In the genomic region with DNA sequence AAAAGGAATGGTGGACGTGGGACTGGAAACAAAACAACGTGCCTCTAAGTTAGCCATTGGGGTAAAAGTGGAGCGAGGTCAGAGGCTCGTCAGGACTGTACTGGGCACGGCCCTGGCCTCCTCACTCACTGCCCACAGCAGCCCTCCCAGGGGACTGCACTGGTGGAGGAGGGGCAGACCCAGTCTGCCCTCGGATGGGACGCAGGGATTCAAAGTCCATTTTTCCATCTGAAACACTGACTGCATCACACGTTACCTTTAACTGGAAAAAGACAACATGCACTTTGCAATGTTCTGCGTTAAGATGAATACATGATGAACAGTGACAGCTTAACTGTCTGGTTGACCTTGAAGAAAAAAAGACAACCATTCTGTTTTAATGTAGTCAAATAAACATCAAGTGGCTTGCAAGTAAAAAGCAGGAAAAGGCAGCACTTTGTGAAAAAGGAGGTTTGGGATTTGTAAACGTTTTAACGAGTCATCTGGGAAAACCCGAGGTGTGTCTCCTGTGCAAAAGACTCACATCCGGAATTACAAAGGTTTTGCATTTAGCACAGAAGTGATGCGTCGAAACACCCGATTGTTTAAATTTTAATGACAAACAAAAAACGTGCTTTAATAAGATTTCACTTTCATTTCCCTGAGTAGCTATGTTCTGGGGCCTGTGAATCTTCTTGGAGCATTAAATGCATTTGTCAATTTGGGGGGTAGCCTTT, we compare ENCODE assay signal across 13 cellular contexts. TPM values are rescaled to one million over a fixed set of nuclear protein-coding genes. Genes with fewer than 3 reads are reported as not detected.
DNase-seq lines count a peak whose midpoint lies in the region; ATAC-seq and TF ChIP-seq lines count a peak whose summit lies in the region.
"Had no signal": no experiment of that assay in that cellular context is flagged by ENCODE, and none has a peak within 500 bp of the region (broad histone marks: within the 10 kb centered on the region; RNA-seq: fewer than 3 reads in every experiment).

No MANE protein-coding gene starts in this region.

- DNase-seq in MCF 10A (ENCODE audit: unreplicated experiment) = peak; percentile 40
- DNase-seq in breast epithelium (ENCODE audit: low spot score in 2 of 2) = no peak
- peak; percentile 32 for DNase-seq in RPMI7951 (ENCODE audit: low read depth)
- DNase-seq in hepatocyte (ENCODE audit: low spot score) = peak; percentile 57
- no peak for DNase-seq in superior temporal gyrus (ENCODE audit: extremely low spot score)
- DNase-seq in substantia nigra (lab: John Stamatoyannopoulos, UW) = no peak
- DNase-seq: activated naive CD4-positive, alpha-beta T cell treated with anti-CD3 and anti-CD28 coated beads for 36 hours; HFFc6; occipital lobe had no signal

- peaks cover 32% of the 10 kb centered on the region for H3K4me1 Mint-ChIP-seq in MCF 10A (ENCODE audit: insufficient read depth, unreplicated experiment)

- H3K9me2 ChIP-seq in hepatocyte (replicated peaks; ENCODE audit: insufficient read depth) = no peaks in the 10 kb centered on the region

- BruUV-seq in MCF 10A (replicated peaks; lab: Mats Ljungman, UMichigan) = no TSS peak

- TF ChIP-seq CTCF in MCF 10A (IDR thresholded peaks at IDR 0.05; ENCODE audit: unreplicated experiment) (no peak), breast epithelium (IDR thresholded peaks at IDR 0.05) (no peak), hepatocyte (IDR thresholded peaks at IDR 0.05; ENCODE audit: poor library complexity) (no peak)

- no peak for TF ChIP-seq POLR2A in breast epithelium (IDR thresholded peaks at IDR 0.05)

- H3K4me1 ChIP-seq in breast epithelium (peaks cover 0 to 7% of the 10 kb centered on the region in 2 donors), hepatocyte (ENCODE audit: insufficient read depth) (peaks cover 11% of the 10 kb centered on the region)
- H3K4me1 ChIP-seq: uterus had no signal

- no peaks in the 10 kb centered on the region for H3K27me3 ChIP-seq in breast epithelium
- H3K27me3 ChIP-seq in hepatocyte = no peaks in the 10 kb centered on the region
- H3K27me3 ChIP-seq: uterus had no signal

- no peak overlapping the region for H3K4me3 ChIP-seq in breast epithelium
- no peak overlapping the region for H3K4me3 ChIP-seq in hepatocyte
- H3K4me3 ChIP-seq: uterus had no signal

- ATAC-seq in HG03196 (IDR thresholded peaks at IDR 0.05; ENCODE audit: unreplicated experiment) (no peak), HG02588 (IDR thresholded peaks at IDR 0.05; ENCODE audit: unreplicated experiment) (no peak)

- no peaks in the 10 kb centered on the region for H4K20me1 ChIP-seq in hepatocyte (ENCODE audit: insufficient read depth, poor library complexity, severe bottlenecking)

- H3K79me2 ChIP-seq in hepatocyte = no peaks in the 10 kb centered on the region

- H3K36me3 ChIP-seq in breast epithelium = no peaks in the 10 kb centered on the region
- no peaks in the 10 kb centered on the region for H3K36me3 ChIP-seq in hepatocyte (replicated peaks; ENCODE audit: insufficient read depth, low read depth)
- H3K36me3 ChIP-seq: uterus had no signal

- no peaks in the 10 kb centered on the region for H3K27me3 Mint-ChIP-seq in MCF 10A (ENCODE audit: insufficient read depth, unreplicated experiment)
- H3K27me3 Mint-ChIP-seq: IgD-negative memory B cell had no signal

- CTCF ChIA-PET in MCF 10A (lab: Yijun Ruan, JAX) = interaction anchor here (0.9 to 2.5 kb wide), 2 partner anchors 528 to 1001 kb away, joined by 3 to 7 read pairs; no protein-coding TSS in a partner anchor

- H3K9me3 ChIP-seq in breast epithelium (no peaks in the 10 kb centered on the region), hepatocyte (ENCODE audit: low read depth) (no peaks in the 10 kb centered on the region)
- H3K9me3 ChIP-seq: uterus had no signal

- H3K27ac ChIP-seq in breast epithelium = no peak overlapping the region
- H3K27ac ChIP-seq in hepatocyte = peak overlapping the region; percentile 10
- H3K27ac ChIP-seq in substantia nigra (ENCODE audit: low read depth, low read length, poor library complexity, severe bottlenecking) = no peak overlapping the region
- H3K27ac ChIP-seq: uterus had no signal

- no peak overlapping the region for H3K4me2 ChIP-seq in hepatocyte

- POLR2A ChIA-PET in MCF 10A (lab: Yijun Ruan, JAX) = interaction anchor here (1.0 to 6.5 kb wide), 5 partner anchors 8 to 299 kb away, joined by 3 to 208 read pairs (median 11); a partner anchor contains a TSS

- no peak overlapping the region for H2AFZ ChIP-seq in hepatocyte

- WGBS in hepatocyte (ENCODE audit: low lambda C conversion rate, missing lambda C conversion rate) = 48% methylated on average over 17 of the region's 17 CpGs

- intact Hi-C loops in MCF 10A (cut with micrococcal nuclease) = loop anchor here (10.0 kb wide), 1 partner anchor 101 kb away; no protein-coding TSS in a partner anchor
- intact Hi-C loops in breast epithelium (cut with DNase I; ENCODE audit: low total_unique reads) = no loop called here

- H3K4me3 Mint-ChIP-seq in MCF 10A (ENCODE audit: unreplicated experiment) = no peak overlapping the region
- H3K4me3 Mint-ChIP-seq: activated naive CD4-positive, alpha-beta T cell treated with anti-CD3 and anti-CD28 coated beads for 36 hours; HFFc6 had no signal

- peak overlapping the region; percentile 20 for H3K27ac Mint-ChIP-seq in MCF 10A (ENCODE audit: low read depth, unreplicated experiment)
- H3K27ac Mint-ChIP-seq: activated naive CD4-positive, alpha-beta T cell treated with anti-CD3 and anti-CD28 coated beads for 36 hours; HFFc6 had no signal

- H3K9me3 Mint-ChIP-seq in MCF 10A (ENCODE audit: unreplicated experiment) = no peaks in the 10 kb centered on the region
- H3K9me3 Mint-ChIP-seq: activated naive CD4-positive, alpha-beta T cell treated with anti-CD3 and anti-CD28 coated beads for 36 hours; HFFc6 had no signal

- no peaks in the 10 kb centered on the region for H3K36me3 Mint-ChIP-seq in MCF 10A (ENCODE audit: insufficient read depth, unreplicated experiment)
- H3K36me3 Mint-ChIP-seq: IgD-negative memory B cell had no signal

RNA-seq across cellular contexts. Expression of a gene that starts 18.8 kb away (rescaled TPM):
- total RNA-seq in MCF 10A (2022) (253 and 282 TPM in 2 replicates), breast epithelium (100 to 1,000 TPM; 132 to 347 (median 186) TPM), hepatocyte (157 and 187 TPM in 2 replicates)
- 20.3 and 23.3 TPM in 2 replicates for total RNA-seq in RPMI7951 (2014; rRNA removed; shearing (Covaris generic))
- polyA plus RNA-seq in hepatocyte = 602 and 816 TPM in 2 replicates

Comparison
In these comparisons a context has a peak if more than half of its experiments do, and no peak if none do; other contexts are left out.
1. DNase-seq: peak in MCF 10A (single experiment), RPMI7951 (single experiment) and hepatocyte (single experiment); none in breast epithelium (0 of 2), superior temporal gyrus (single experiment) and substantia nigra (0 of 49).